Comparison of ENCODE assay signal across 1 cellular context in genomic region chr10:119120413-119120867, GRCh38.
TF ChIP-seq lines count a peak whose summit lies in the region.

No MANE protein-coding gene starts in this region.

TF ChIP-seq in GM12878, 131 proteins besides CTCF, POLR2A, EP300 and RAD21 (continued from another document and continues in another):
- no peak for TF ChIP-seq ZNF687 (IDR thresholded peaks at IDR 0.05)
- peak; percentile 52; the same call in 1 of the 2 replicates for TF ChIP-seq CBFB (IDR thresholded peaks at IDR 0.05; ENCODE audit: low read depth)
- TF ChIP-seq TCF12 (IDR thresholded peaks at IDR 0.05; ENCODE audit: low read depth, low read length): 0 out of 2 replicates have a peak, but pooled peaks have one; percentile 45
- peak; percentile 68 for TF ChIP-seq E2F8 (IDR thresholded peaks at IDR 0.05; ENCODE audit: low read depth, partially characterized antibody)
- TF ChIP-seq TAF1 (IDR thresholded peaks at IDR 0.05; ENCODE audit: borderline replicate concordance, low read depth, low read length): no peak
- no peak for TF ChIP-seq ETV6 (conservative IDR thresholded peaks at IDR 0.05 in 1 of 2, IDR thresholded peaks at IDR 0.05 in 1 of 2; ENCODE audit: borderline replicate concordance in 1 of 2, low read depth in 1 of 2)
- TF ChIP-seq SP1 (IDR thresholded peaks at IDR 0.05; ENCODE audit: low read depth, low read length): peak; percentile 19
- peak; percentile 100 for TF ChIP-seq SKIL (IDR thresholded peaks at IDR 0.05; ENCODE audit: low read depth, poor library complexity, severe bottlenecking)
- no peak for TF ChIP-seq SRF (IDR thresholded peaks at IDR 0.05; ENCODE audit: low read depth in 2 of 2, low read length in 2 of 2)
- peak; percentile 90 for TF ChIP-seq ZBTB40 (IDR thresholded peaks at IDR 0.05; ENCODE audit: borderline replicate concordance)
- TF ChIP-seq IKZF2 (IDR thresholded peaks at IDR 0.05): peak; percentile 92 to 93
- TF ChIP-seq IRF4 (IDR thresholded peaks at IDR 0.05; ENCODE audit: low read depth, low read length): peak; percentile 95
- TF ChIP-seq BMI1 (IDR thresholded peaks at IDR 0.05; ENCODE audit: borderline replicate concordance): peak; percentile 44; the same call in 1 of the 2 replicates
- TF ChIP-seq CHD1 (IDR thresholded peaks at IDR 0.05; ENCODE audit: low read depth, low read length): no peak
- TF ChIP-seq CHD2 (IDR thresholded peaks at IDR 0.05; ENCODE audit: borderline replicate concordance, low read depth, low read length): 0 out of 2 replicates have a peak, but pooled peaks have one; percentile 17
- TF ChIP-seq MYC (IDR thresholded peaks at IDR 0.05; ENCODE audit: insufficient read depth, insufficient read length, insufficient replicate concordance, low read length, severe bottlenecking): no peak
- no peak; the same call in 1 of the 2 replicates for TF ChIP-seq LARP7 (IDR thresholded peaks at IDR 0.05)
- TF ChIP-seq BCL3 (IDR thresholded peaks at IDR 0.05; ENCODE audit: borderline replicate concordance, insufficient read depth, low read depth, low read length, poor library complexity, severe bottlenecking): peak; percentile 75
- no peak for TF ChIP-seq PAX8 (IDR thresholded peaks at IDR 0.05)
- TF ChIP-seq NKRF (conservative IDR thresholded peaks at IDR 0.05): no peak
- TF ChIP-seq PRDM15 (CRISPR knock-in tag; IDR thresholded peaks at IDR 0.05): no peak
- peak; percentile 79 for TF ChIP-seq ZNF24 (IDR thresholded peaks at IDR 0.05)
- TF ChIP-seq CBX5 (IDR thresholded peaks at IDR 0.05; ENCODE audit: low read depth): peak; percentile 84
- no peak for TF ChIP-seq ZNF622 (IDR thresholded peaks at IDR 0.05)
- TF ChIP-seq RELB (IDR thresholded peaks at IDR 0.05; ENCODE audit: low read depth): peak; percentile 93
- no peak for TF ChIP-seq MXI1 (IDR thresholded peaks at IDR 0.05; ENCODE audit: low read depth, low read length)
- TF ChIP-seq ZNF217 (IDR thresholded peaks at IDR 0.05): peak; percentile 86
- TF ChIP-seq BACH1 (IDR thresholded peaks at IDR 0.05; ENCODE audit: borderline replicate concordance): peak; percentile 73; the same call in 1 of the 2 replicates
- TF ChIP-seq NFIC (IDR thresholded peaks at IDR 0.05; ENCODE audit: low read depth, low read length): peak; percentile 91
- TF ChIP-seq ATF2 (IDR thresholded peaks at IDR 0.05; ENCODE audit: low read length): peak; percentile 79
- TF ChIP-seq ZNF384 (IDR thresholded peaks at IDR 0.05; ENCODE audit: borderline replicate concordance, low read depth, low read length): 0 out of 2 replicates have a peak, but pooled peaks have one; percentile 50
